1 cellular context compared by ENCODE assay signal in the genomic region with DNA sequence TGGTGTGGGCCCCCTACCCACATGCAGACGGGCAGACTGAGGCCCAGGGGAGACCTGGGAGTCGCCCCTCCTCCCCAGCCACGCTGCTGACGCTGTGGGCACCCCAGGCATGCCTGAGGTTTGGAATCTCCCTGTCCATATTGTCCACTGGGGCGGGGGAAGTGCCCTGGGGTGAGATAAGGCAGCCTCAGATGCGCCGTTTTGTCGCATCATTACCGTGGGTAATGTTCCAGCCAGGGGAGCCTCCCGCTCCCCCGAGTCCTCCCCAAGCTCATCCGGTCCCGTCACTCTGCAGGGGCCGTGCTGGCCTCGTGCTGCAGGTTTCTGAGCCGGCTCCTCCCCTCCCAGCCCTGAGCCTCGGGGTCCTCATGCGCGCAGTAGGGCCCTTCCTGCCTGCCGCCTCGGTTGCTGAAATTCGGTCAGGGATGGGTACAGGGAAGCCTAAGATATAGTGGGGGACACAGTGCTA.
TF ChIP-seq lines count a peak whose summit lies in the region.

No MANE protein-coding gene starts in this region.

TF ChIP-seq in K562, 482 proteins besides CTCF, POLR2A, EP300 and RAD21 (continued from another document and continues in another):
- peak; percentile 91 for TF ChIP-seq VEZF1 (CRISPR knock-in tag; IDR thresholded peaks at IDR 0.05)
- TF ChIP-seq KLF6 (CRISPR knock-in tag; IDR thresholded peaks at IDR 0.05; ENCODE audit: borderline replicate concordance): no peak
- no peak for TF ChIP-seq BCL6 (CRISPR knock-in tag; IDR thresholded peaks at IDR 0.05)
- TF ChIP-seq, protein P1, sequence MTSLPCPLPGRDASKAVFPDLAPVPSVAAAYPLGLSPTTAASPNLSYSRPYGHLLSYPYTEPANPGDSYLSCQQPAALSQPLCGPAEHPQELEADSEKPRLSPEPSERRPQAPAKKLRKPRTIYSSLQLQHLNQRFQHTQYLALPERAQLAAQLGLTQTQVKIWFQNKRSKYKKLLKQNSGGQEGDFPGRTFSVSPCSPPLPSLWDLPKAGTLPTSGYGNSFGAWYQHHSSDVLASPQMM (CRISPR knock-in tag; IDR thresholded peaks at IDR 0.05): no peak
- TF ChIP-seq ZMIZ1 (IDR thresholded peaks at IDR 0.05; ENCODE audit: low read depth in 2 of 2, low read length in 2 of 2): peak in 1 of 2 experiments; percentile 77; a peak in 2 of 4 replicates
- no peak for TF ChIP-seq RBM17 (IDR thresholded peaks at IDR 0.05; ENCODE audit: borderline replicate concordance, low read depth, low read length)
- TF ChIP-seq TCF7L2 (IDR thresholded peaks at IDR 0.05; ENCODE audit: low read depth, low read length): no peak
- TF ChIP-seq HNRNPUL1 (IDR thresholded peaks at IDR 0.05; ENCODE audit: low read length): no peak
- no peak for TF ChIP-seq PHF8 (IDR thresholded peaks at IDR 0.05; ENCODE audit: borderline replicate concordance, low read length)
- TF ChIP-seq SNRNP70 (optimal IDR thresholded peaks at IDR 0.05; ENCODE audit: low read depth, low read length): no peak
- no peak for TF ChIP-seq ZNF507 (tag; conservative IDR thresholded peaks at IDR 0.05)
- peak; percentile 92 for TF ChIP-seq GATA2 (CRISPR knock-in tag; IDR thresholded peaks at IDR 0.05)
- no peak for TF ChIP-seq CEBPG (CRISPR knock-in tag; IDR thresholded peaks at IDR 0.05)
- no peak for TF ChIP-seq CEBPG (tag; conservative IDR thresholded peaks at IDR 0.05 in 1 of 2, IDR thresholded peaks at IDR 0.05 in 1 of 2)
- peak; percentile 41 for TF ChIP-seq TAF1 (IDR thresholded peaks at IDR 0.05; ENCODE audit: control insufficient read depth, extremely low read depth, insufficient read depth, low read length, severe bottlenecking)
- TF ChIP-seq ARID2 (IDR thresholded peaks at IDR 0.05): no peak
- no peak for TF ChIP-seq DIDO1 (tag; IDR thresholded peaks at IDR 0.05; ENCODE audit: low read depth)
- no peak for TF ChIP-seq SIN3B (IDR thresholded peaks at IDR 0.05; ENCODE audit: low read depth)
- TF ChIP-seq, protein P2, sequence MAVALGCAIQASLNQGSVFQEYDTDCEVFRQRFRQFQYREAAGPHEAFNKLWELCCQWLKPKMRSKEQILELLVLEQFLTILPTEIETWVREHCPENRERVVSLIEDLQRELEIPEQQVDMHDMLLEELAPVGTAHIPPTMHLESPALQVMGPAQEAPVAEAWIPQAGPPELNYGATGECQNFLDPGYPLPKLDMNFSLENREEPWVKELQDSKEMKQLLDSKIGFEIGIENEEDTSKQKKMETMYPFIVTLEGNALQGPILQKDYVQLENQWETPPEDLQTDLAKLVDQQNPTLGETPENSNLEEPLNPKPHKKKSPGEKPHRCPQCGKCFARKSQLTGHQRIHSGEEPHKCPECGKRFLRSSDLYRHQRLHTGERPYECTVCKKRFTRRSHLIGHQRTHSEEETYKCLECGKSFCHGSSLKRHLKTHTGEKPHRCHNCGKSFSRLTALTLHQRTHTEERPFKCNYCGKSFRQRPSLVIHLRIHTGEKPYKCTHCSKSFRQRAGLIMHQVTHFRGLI (CRISPR knock-in tag; IDR thresholded peaks at IDR 0.05): no peak
- TF ChIP-seq ZZZ3 (IDR thresholded peaks at IDR 0.05): no peak
- TF ChIP-seq HCFC1 (IDR thresholded peaks at IDR 0.05; ENCODE audit: low read depth, low read length): no peak
- no peak for TF ChIP-seq THRA (IDR thresholded peaks at IDR 0.05)
- no peak for TF ChIP-seq ZEB2 (IDR thresholded peaks at IDR 0.05)
- no peak for TF ChIP-seq ZNF124 (CRISPR knock-in tag; IDR thresholded peaks at IDR 0.05)
- TF ChIP-seq ZNF696 (CRISPR knock-in tag; conservative IDR thresholded peaks at IDR 0.05): no peak
- peak in 1 of 2 experiments; percentile 47; a peak in 1 of 4 replicates for TF ChIP-seq FOXK2 (conservative IDR thresholded peaks at IDR 0.05 in 1 of 2, IDR thresholded peaks at IDR 0.05 in 1 of 2; ENCODE audit: low read depth in 2 of 2)
- TF ChIP-seq GABPA (tag; conservative IDR thresholded peaks at IDR 0.05; ENCODE audit: low read depth): 0 out of 2 replicates have a peak, but pooled peaks have one; percentile 51
- TF ChIP-seq EHMT2 (IDR thresholded peaks at IDR 0.05): no peak
- TF ChIP-seq, protein P3, sequence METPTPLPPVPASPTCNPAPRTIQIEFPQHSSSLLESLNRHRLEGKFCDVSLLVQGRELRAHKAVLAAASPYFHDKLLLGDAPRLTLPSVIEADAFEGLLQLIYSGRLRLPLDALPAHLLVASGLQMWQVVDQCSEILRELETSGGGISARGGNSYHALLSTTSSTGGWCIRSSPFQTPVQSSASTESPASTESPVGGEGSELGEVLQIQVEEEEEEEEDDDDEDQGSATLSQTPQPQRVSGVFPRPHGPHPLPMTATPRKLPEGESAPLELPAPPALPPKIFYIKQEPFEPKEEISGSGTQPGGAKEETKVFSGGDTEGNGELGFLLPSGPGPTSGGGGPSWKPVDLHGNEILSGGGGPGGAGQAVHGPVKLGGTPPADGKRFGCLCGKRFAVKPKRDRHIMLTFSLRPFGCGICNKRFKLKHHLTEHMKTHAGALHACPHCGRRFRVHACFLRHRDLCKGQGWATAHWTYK (CRISPR knock-in tag; IDR thresholded peaks at IDR 0.05): peak; percentile 49; the same call in 1 of the 2 replicates
- no peak for TF ChIP-seq TEAD2 (tag; IDR thresholded peaks at IDR 0.05)
- TF ChIP-seq ZC3H8 (IDR thresholded peaks at IDR 0.05): no peak
- TF ChIP-seq ZNF436 (CRISPR knock-in tag; IDR thresholded peaks at IDR 0.05): no peak
- TF ChIP-seq BHLHE40 (IDR thresholded peaks at IDR 0.05; ENCODE audit: low read length): peak; percentile 66
- 0 out of 2 replicates have a peak, but pooled peaks have one; percentile 2 for TF ChIP-seq MAFF (IDR thresholded peaks at IDR 0.05; ENCODE audit: low read length)
- TF ChIP-seq CC2D1A (IDR thresholded peaks at IDR 0.05): no peak
- TF ChIP-seq ELF2 (CRISPR knock-in tag; IDR thresholded peaks at IDR 0.05): no peak
- TF ChIP-seq, protein P4, sequence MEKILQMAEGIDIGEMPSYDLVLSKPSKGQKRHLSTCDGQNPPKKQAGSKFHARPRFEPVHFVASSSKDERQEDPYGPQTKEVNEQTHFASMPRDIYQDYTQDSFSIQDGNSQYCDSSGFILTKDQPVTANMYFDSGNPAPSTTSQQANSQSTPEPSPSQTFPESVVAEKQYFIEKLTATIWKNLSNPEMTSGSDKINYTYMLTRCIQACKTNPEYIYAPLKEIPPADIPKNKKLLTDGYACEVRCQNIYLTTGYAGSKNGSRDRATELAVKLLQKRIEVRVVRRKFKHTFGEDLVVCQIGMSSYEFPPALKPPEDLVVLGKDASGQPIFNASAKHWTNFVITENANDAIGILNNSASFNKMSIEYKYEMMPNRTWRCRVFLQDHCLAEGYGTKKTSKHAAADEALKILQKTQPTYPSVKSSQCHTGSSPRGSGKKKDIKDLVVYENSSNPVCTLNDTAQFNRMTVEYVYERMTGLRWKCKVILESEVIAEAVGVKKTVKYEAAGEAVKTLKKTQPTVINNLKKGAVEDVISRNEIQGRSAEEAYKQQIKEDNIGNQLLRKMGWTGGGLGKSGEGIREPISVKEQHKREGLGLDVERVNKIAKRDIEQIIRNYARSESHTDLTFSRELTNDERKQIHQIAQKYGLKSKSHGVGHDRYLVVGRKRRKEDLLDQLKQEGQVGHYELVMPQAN (IDR thresholded peaks at IDR 0.05; ENCODE audit: borderline replicate concordance): no peak
- TF ChIP-seq PHTF2 (CRISPR knock-in tag; IDR thresholded peaks at IDR 0.05): no peak
- TF ChIP-seq PTBP1 (IDR thresholded peaks at IDR 0.05; ENCODE audit: low read depth, low read length): no peak
- TF ChIP-seq NONO (IDR thresholded peaks at IDR 0.05; ENCODE audit: low read depth in 2 of 2, low read length in 1 of 2): peak in 1 of 2 experiments; percentile 54; a peak in 1 of 4 replicates
- TF ChIP-seq, protein P5, sequence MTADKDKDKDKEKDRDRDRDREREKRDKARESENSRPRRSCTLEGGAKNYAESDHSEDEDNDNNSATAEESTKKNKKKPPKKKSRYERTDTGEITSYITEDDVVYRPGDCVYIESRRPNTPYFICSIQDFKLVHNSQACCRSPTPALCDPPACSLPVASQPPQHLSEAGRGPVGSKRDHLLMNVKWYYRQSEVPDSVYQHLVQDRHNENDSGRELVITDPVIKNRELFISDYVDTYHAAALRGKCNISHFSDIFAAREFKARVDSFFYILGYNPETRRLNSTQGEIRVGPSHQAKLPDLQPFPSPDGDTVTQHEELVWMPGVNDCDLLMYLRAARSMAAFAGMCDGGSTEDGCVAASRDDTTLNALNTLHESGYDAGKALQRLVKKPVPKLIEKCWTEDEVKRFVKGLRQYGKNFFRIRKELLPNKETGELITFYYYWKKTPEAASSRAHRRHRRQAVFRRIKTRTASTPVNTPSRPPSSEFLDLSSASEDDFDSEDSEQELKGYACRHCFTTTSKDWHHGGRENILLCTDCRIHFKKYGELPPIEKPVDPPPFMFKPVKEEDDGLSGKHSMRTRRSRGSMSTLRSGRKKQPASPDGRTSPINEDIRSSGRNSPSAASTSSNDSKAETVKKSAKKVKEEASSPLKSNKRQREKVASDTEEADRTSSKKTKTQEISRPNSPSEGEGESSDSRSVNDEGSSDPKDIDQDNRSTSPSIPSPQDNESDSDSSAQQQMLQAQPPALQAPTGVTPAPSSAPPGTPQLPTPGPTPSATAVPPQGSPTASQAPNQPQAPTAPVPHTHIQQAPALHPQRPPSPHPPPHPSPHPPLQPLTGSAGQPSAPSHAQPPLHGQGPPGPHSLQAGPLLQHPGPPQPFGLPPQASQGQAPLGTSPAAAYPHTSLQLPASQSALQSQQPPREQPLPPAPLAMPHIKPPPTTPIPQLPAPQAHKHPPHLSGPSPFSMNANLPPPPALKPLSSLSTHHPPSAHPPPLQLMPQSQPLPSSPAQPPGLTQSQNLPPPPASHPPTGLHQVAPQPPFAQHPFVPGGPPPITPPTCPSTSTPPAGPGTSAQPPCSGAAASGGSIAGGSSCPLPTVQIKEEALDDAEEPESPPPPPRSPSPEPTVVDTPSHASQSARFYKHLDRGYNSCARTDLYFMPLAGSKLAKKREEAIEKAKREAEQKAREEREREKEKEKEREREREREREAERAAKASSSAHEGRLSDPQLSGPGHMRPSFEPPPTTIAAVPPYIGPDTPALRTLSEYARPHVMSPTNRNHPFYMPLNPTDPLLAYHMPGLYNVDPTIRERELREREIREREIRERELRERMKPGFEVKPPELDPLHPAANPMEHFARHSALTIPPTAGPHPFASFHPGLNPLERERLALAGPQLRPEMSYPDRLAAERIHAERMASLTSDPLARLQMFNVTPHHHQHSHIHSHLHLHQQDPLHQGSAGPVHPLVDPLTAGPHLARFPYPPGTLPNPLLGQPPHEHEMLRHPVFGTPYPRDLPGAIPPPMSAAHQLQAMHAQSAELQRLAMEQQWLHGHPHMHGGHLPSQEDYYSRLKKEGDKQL (CRISPR knock-in tag; IDR thresholded peaks at IDR 0.05; ENCODE audit: borderline replicate concordance): no peak
- TF ChIP-seq PTRF (tag; IDR thresholded peaks at IDR 0.05): no peak
- no peak for TF ChIP-seq POLR2B (IDR thresholded peaks at IDR 0.05; ENCODE audit: low read depth, partially characterized antibody)
- TF ChIP-seq HDAC8 (tag; IDR thresholded peaks at IDR 0.05): no peak
- TF ChIP-seq ZNF24 (IDR thresholded peaks at IDR 0.05): no peak
- TF ChIP-seq BMI1 (IDR thresholded peaks at IDR 0.05; ENCODE audit: low read length): no peak
- peak; percentile 43 to 48; a peak in 2 of 4 replicates for TF ChIP-seq TRIM24 (IDR thresholded peaks at IDR 0.05)
- TF ChIP-seq NRF1 (conservative IDR thresholded peaks at IDR 0.05 in 1 of 2, IDR thresholded peaks at IDR 0.05 in 1 of 2): peak; percentile 36 to 61; a peak in 3 of 4 replicates
- peak; percentile 30; the same call in 1 of the 2 replicates for TF ChIP-seq ZNF584 (CRISPR knock-in tag; IDR thresholded peaks at IDR 0.05; ENCODE audit: low read depth)
- TF ChIP-seq RFX1 (IDR thresholded peaks at IDR 0.05): no peak
- peak; percentile 52; the same call in 1 of the 2 replicates for TF ChIP-seq SMARCC2 (IDR thresholded peaks at IDR 0.05; ENCODE audit: low read depth)
- no peak for TF ChIP-seq NR2C2 (CRISPR knock-in tag; IDR thresholded peaks at IDR 0.05)
- TF ChIP-seq NR2C2 (tag; IDR thresholded peaks at IDR 0.05): no peak
- TF ChIP-seq ARNT (IDR thresholded peaks at IDR 0.05): no peak
- peak; percentile 80 for TF ChIP-seq SMARCE1 (IDR thresholded peaks at IDR 0.05)
